Comparison of ENCODE assay signal across 23 cellular contexts in genomic region chr19:37725181-37725580, GRCh38.
"Had no signal": no experiment of that assay in that cellular context is flagged by ENCODE, and none has a peak within 500 bp of the region (broad histone marks: within the 10 kb centered on the region; RNA-seq: fewer than 3 reads in every experiment).

No MANE protein-coding gene starts in this region.

- H3K27me3 ChIP-seq: neural progenitor cell, ovary, right lobe of liver, sigmoid colon, stomach, tibial artery, transverse colon, upper lobe of right lung, uterus had no signal

- FAIRE-seq: small intestine had no signal

- H3K36me3 ChIP-seq: neural progenitor cell, ovary, right lobe of liver, sigmoid colon, thoracic aorta, transverse colon, upper lobe of right lung, uterus had no signal

- H3K4me3 ChIP-seq: neural progenitor cell, ovary, psoas muscle, right lobe of liver, sigmoid colon, stomach, thoracic aorta, tibial artery, transverse colon, upper lobe of right lung, uterus had no signal

- H3K27ac ChIP-seq: neural progenitor cell, ovary, parathyroid adenoma, psoas muscle, right lobe of liver, sigmoid colon, stomach, thoracic aorta, tibial artery, transverse colon, upper lobe of right lung, uterus had no signal

- H3K9me3 ChIP-seq: ovary, sigmoid colon, thoracic aorta, tibial artery, upper lobe of right lung, uterus had no signal

- H3K4me1 ChIP-seq: neural progenitor cell, parathyroid adenoma, psoas muscle, right lobe of liver, sigmoid colon, stomach, tibial artery, transverse colon, upper lobe of right lung, uterus had no signal

- ATAC-seq: natural killer cell; psoas muscle; right cardiac atrium; right lobe of liver; stimulated activated effector memory CD8-positive, alpha-beta T cell treated with anti-CD3 and anti-CD28 coated beads, Interleukin-12 subunit alpha, Interleukin-12 subunit beta, amount 100 ng/mL, for 72 hours; stimulated activated naive B cell treated with anti-CD40 and anti-IgM and Interleukin-4, amounts not matched to agents 10 μg/mL and 1 μg/mL and 100 μg/mL, for 72 hours; upper lobe of right lung had no signal

- DNase-seq: natural killer cell; occipital lobe; ovary; psoas muscle; right cardiac atrium; right lobe of liver; sigmoid colon; small intestine; stimulated activated CD4-positive, alpha-beta T cell treated with anti-CD3 and anti-CD28 coated beads, Interleukin-15, amount 100 ng/mL, for 24 hours; stimulated activated CD4-positive, alpha-beta T cell treated with anti-CD3 and anti-CD28 coated beads, Interleukin-2, amount 100 ng/mL, for 24 hours; stimulated activated CD4-positive, alpha-beta T cell treated with anti-CD3 and anti-CD28 coated beads, Interleukin-2, amount 100 ng/mL, for 48 hours; stimulated activated CD4-positive, alpha-beta T cell treated with anti-CD3 and anti-CD28 coated beads, Interleukin-4, amount 100 ng/mL, for 24 hours; stimulated activated naive B cell treated with anti-CD40 and anti-IgM and Interleukin-4, amounts not matched to agents 10 μg/mL and 1 μg/mL and 100 μg/mL, for 72 hours; stimulated activated naive CD4-positive, alpha-beta T cell treated with Interleukin-2 at 50 U/mL for 16 hours; stomach; tibial artery; transverse colon; upper lobe of right lung; uterus had no signal
